Comparison of ENCODE assay signal across 9 cellular contexts in the genomic region with DNA sequence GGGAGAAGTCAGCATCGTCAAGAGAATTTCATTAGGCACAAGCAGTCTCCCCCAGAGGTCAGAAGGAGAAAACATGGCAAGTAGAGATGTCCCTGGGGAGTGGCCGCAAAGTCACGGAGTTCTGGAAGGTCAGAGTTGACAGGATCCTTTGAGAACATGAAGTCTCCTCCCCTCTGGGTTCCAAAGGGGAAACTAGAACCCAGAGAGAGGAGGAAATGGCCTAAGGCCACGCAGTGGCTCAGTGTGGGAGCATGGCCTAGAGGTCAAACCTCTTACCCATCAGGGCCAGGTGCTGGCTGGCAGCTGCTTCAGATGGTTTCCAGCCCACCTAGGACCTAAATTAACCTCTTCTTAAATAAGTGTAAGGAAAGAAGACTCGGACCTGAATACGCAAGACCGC. TPM values are rescaled to one million over a fixed set of nuclear protein-coding genes. Genes with fewer than 3 reads are reported as not detected.
DNase-seq lines count a peak whose midpoint lies in the region; ATAC-seq lines count a peak whose summit lies in the region.
"Had no signal": no experiment of that assay in that cellular context is flagged by ENCODE, and none has a peak within 500 bp of the region (broad histone marks: within the 10 kb centered on the region; RNA-seq: fewer than 3 reads in every experiment).

No MANE protein-coding gene starts in this region.

- H3K27me3 ChIP-seq in iPS-18a (ENCODE audit: control insufficient read depth, insufficient read depth, low read length): no peaks in the 10 kb centered on the region

- no peaks in the 10 kb centered on the region for H3K9me3 Mint-ChIP-seq in T-helper 1 cell treated with Interleukin-12 subunit alpha and Interleukin-12 subunit beta and Interleukin-4 antibody, amounts not matched to agents 30 μg/mL and 1 μg/mL, for 36 hours
- no peaks in the 10 kb centered on the region for H3K9me3 Mint-ChIP-seq in activated CD8-positive, alpha-beta T cell treated with anti-CD3 and anti-CD28 coated beads, Interleukin-2, amount 10 ng/mL, durations not matched to agents 7 days and 5 days (ENCODE audit: insufficient read depth)

- H3K27ac ChIP-seq in iPS-18a (ENCODE audit: low read length) (no peak overlapping the region), substantia nigra (ENCODE audit: low read depth, low read length, poor library complexity, severe bottlenecking) (peak overlapping the region; percentile 80)

- peak overlapping the region; percentile 98 for H3K4me3 Mint-ChIP-seq in T-helper 1 cell treated with Interleukin-12 subunit alpha and Interleukin-12 subunit beta and Interleukin-4 antibody, amounts not matched to agents 30 μg/mL and 1 μg/mL, for 36 hours
- peak overlapping the region; percentile 94 for H3K4me3 Mint-ChIP-seq in activated CD8-positive, alpha-beta T cell treated with anti-CD3 and anti-CD28 coated beads, Interleukin-2, amount 10 ng/mL, durations not matched to agents 7 days and 5 days

- no peak for ATAC-seq in activated CD8-positive, alpha-beta T cell treated with anti-CD3 and anti-CD28 coated beads, Interleukin-2, amount 10 ng/mL, durations not matched to agents 7 days and 5 days
- ATAC-seq in HG03108 (IDR thresholded peaks at IDR 0.05; ENCODE audit: unreplicated experiment): no peak

- CTCF ChIA-PET in activated CD8-positive, alpha-beta T cell treated with anti-CD3 and anti-CD28 coated beads, Interleukin-2, amount 10 ng/mL, durations not matched to agents 7 days and 5 days (lab: Charles Lee): no interaction called here

- no peak for DNase-seq in T-helper 1 cell
- DNase-seq in activated CD8-positive, alpha-beta T cell treated with anti-CD3 and anti-CD28 coated beads, Interleukin-2, amount 10 ng/mL, durations not matched to agents 7 days and 5 days: no peak
- no peak for DNase-seq in substantia nigra (lab: John Stamatoyannopoulos, UW)
- DNase-seq in DMS 273 treated with DMSO at 0.1 percent for 48 hours (lab: John Stamatoyannopoulos, UW): no peak
- DNase-seq in NCI-H2107 treated with DMSO at 0.1 percent for 48 hours (lab: John Stamatoyannopoulos, UW; ENCODE audit: unreplicated experiment): no peak

- peak overlapping the region; percentile 73 for H3K9ac ChIP-seq in iPS-18a (ENCODE audit: low read length)

- peak overlapping the region; percentile 90 for H3K27ac Mint-ChIP-seq in T-helper 1 cell treated with Interleukin-12 subunit alpha and Interleukin-12 subunit beta and Interleukin-4 antibody, amounts not matched to agents 30 μg/mL and 1 μg/mL, for 36 hours
- H3K27ac Mint-ChIP-seq in activated CD8-positive, alpha-beta T cell treated with anti-CD3 and anti-CD28 coated beads, Interleukin-2, amount 10 ng/mL, durations not matched to agents 7 days and 5 days: peak overlapping the region; percentile 94

- H3K27me3 Mint-ChIP-seq in T-helper 1 cell treated with Interleukin-12 subunit alpha and Interleukin-12 subunit beta and Interleukin-4 antibody, amounts not matched to agents 30 μg/mL and 1 μg/mL, for 36 hours (ENCODE audit: low read depth): no peaks in the 10 kb centered on the region
- H3K27me3 Mint-ChIP-seq in activated CD8-positive, alpha-beta T cell treated with anti-CD3 and anti-CD28 coated beads, Interleukin-2, amount 10 ng/mL, durations not matched to agents 7 days and 5 days (ENCODE audit: low read depth): no peaks in the 10 kb centered on the region

- peaks cover 10% of the 10 kb centered on the region for H3K36me3 Mint-ChIP-seq in T-helper 1 cell treated with Interleukin-12 subunit alpha and Interleukin-12 subunit beta and Interleukin-4 antibody, amounts not matched to agents 30 μg/mL and 1 μg/mL, for 36 hours (ENCODE audit: low read depth)
- H3K36me3 Mint-ChIP-seq in activated CD8-positive, alpha-beta T cell treated with anti-CD3 and anti-CD28 coated beads, Interleukin-2, amount 10 ng/mL, durations not matched to agents 7 days and 5 days (ENCODE audit: low read depth): peaks cover 26% of the 10 kb centered on the region

- H3K4me1 Mint-ChIP-seq in T-helper 1 cell treated with Interleukin-12 subunit alpha and Interleukin-12 subunit beta and Interleukin-4 antibody, amounts not matched to agents 30 μg/mL and 1 μg/mL, for 36 hours (ENCODE audit: low read depth): peaks cover 12% of the 10 kb centered on the region
- H3K4me1 Mint-ChIP-seq in activated CD8-positive, alpha-beta T cell treated with anti-CD3 and anti-CD28 coated beads, Interleukin-2, amount 10 ng/mL, durations not matched to agents 7 days and 5 days (ENCODE audit: low read depth): peaks cover 16% of the 10 kb centered on the region

- H3K4me3 ChIP-seq in iPS-18a (ENCODE audit: low read length): peak overlapping the region; percentile 77

- POLR2A ChIA-PET in activated CD8-positive, alpha-beta T cell treated with anti-CD3 and anti-CD28 coated beads, Interleukin-2, amount 10 ng/mL, durations not matched to agents 7 days and 5 days (lab: Charles Lee): no interaction called here

- H3K36me3 ChIP-seq in iPS-18a (ENCODE audit: control insufficient read depth, low read depth, low read length): peaks cover 6% of the 10 kb centered on the region

- H3K9me3 ChIP-seq in iPS-18a (ENCODE audit: control insufficient read depth, low read depth, low read length): peaks cover 3% of the 10 kb centered on the region

- no peaks in the 10 kb centered on the region for H3K4me1 ChIP-seq in iPS-18a (ENCODE audit: control insufficient read depth, low read depth, low read length)

RNA-seq across cellular contexts. Expression of a gene that starts 0.9 kb away (rescaled TPM):
- total RNA-seq in activated CD8-positive, alpha-beta T cell treated with anti-CD3 and anti-CD28 coated beads, Interleukin-2, amount 10 ng/mL, durations not matched to agents 7 days and 5 days: 10 to 100 TPM; 63.2 to 66.9 TPM

RNA-seq across cellular contexts. Expression of a gene that starts 1.2 kb away (rescaled TPM):
- 100 to 1,000 TPM; 182 to 190 TPM for total RNA-seq in activated CD8-positive, alpha-beta T cell treated with anti-CD3 and anti-CD28 coated beads, Interleukin-2, amount 10 ng/mL, durations not matched to agents 7 days and 5 days

RNA-seq across cellular contexts. Expression of a gene that starts 12.4 kb away (rescaled TPM):
- total RNA-seq in activated CD8-positive, alpha-beta T cell treated with anti-CD3 and anti-CD28 coated beads, Interleukin-2, amount 10 ng/mL, durations not matched to agents 7 days and 5 days: not detected
- total RNA-seq: G401 had no signal

RNA-seq across cellular contexts. Expression of a gene that starts 29.2 kb away (rescaled TPM):
- 1 to 10 TPM in 1 of 2 experiments, under 1 TPM in 1; 0.83 to 1.4 TPM for total RNA-seq in activated CD8-positive, alpha-beta T cell treated with anti-CD3 and anti-CD28 coated beads, Interleukin-2, amount 10 ng/mL, durations not matched to agents 7 days and 5 days

RNA-seq across cellular contexts. Expression of a gene that starts 37.1 kb away (rescaled TPM):
- under 1 TPM; 0.10 to 0.16 TPM for total RNA-seq in activated CD8-positive, alpha-beta T cell treated with anti-CD3 and anti-CD28 coated beads, Interleukin-2, amount 10 ng/mL, durations not matched to agents 7 days and 5 days
